8 cellular contexts compared by ENCODE assay signal in genomic region chr2:215435809-215436704, GRCh38. TPM values are rescaled to one million over a fixed set of nuclear protein-coding genes. Genes with fewer than 3 reads are reported as not detected.
A peak's percentile ranks its signal among the peaks of the same experiment; 100 is the strongest.
DNase-seq lines count a peak whose midpoint lies in the region; ATAC-seq and TF ChIP-seq lines count a peak whose summit lies in the region.

Gene FN1, minus strand, starts transcription at chr2:215436068. Its CDS starts 266 bp downstream, at chr2:215435802.

- H2AFZ ChIP-seq in parathyroid adenoma = peak within 1 kb of the TSS; percentile 67

- DNase-seq in HK-2 (ENCODE audit: unreplicated experiment) (peak; percentile 95), SK-N-MC (ENCODE audit: low read depth, low spot score) (no peak), adrenal gland (peak; percentile 64 to 85 (median 76)), cardiac septum (ENCODE audit: low spot score) (peak; percentile 93), tibial artery (peak; percentile 95 to 98)

- H3K79me2 ChIP-seq in parathyroid adenoma = no peaks in the 10 kb centered on the region

- H3K9me3 ChIP-seq in SK-N-MC (ENCODE audit: low read depth, low read length) = no peaks in the 10 kb centered on the region
- no peaks in the 10 kb centered on the region for H3K9me3 ChIP-seq in adrenal gland (replicated peaks in 1 of 3)
- H3K9me3 ChIP-seq in parathyroid adenoma (ENCODE audit: control insufficient read depth, low read length) = no peaks in the 10 kb centered on the region
- no peaks in the 10 kb centered on the region for H3K9me3 ChIP-seq in tibial artery

- ATAC-seq in GM19438 (IDR thresholded peaks at IDR 0.05; ENCODE audit: low read depth, unreplicated experiment) = peak; percentile 73

- peak within 1 kb of the TSS; percentile 82 for H3K4me3 ChIP-seq in SK-N-MC
- peak within 1 kb of the TSS in 2 of 4 donors; percentile 14 to 58 for H3K4me3 ChIP-seq in adrenal gland
- peak within 1 kb of the TSS; percentile 50 for H3K4me3 ChIP-seq in parathyroid adenoma (ENCODE audit: low read depth, low read length)
- H3K4me3 ChIP-seq in tibial artery = peak within 1 kb of the TSS; percentile 80 to 89

- peak within 1 kb of the TSS; percentile 68 for H3K4me2 ChIP-seq in parathyroid adenoma (ENCODE audit: low read length)

- H3K4me1 ChIP-seq in adrenal gland (replicated peaks in 1 of 2) (peaks cover 7 to 17% of the 10 kb centered on the region in 2 donors), parathyroid adenoma (no peaks in the 10 kb centered on the region), tibial artery (peaks cover 0 to 55% (median 12%) of the 10 kb centered on the region in 4 donors)

- no peak for TF ChIP-seq CTCF in C4-2B (conservative IDR thresholded peaks at IDR 0.05)
- TF ChIP-seq CTCF in adrenal gland (IDR thresholded peaks at IDR 0.05) = no peak
- no peak for TF ChIP-seq CTCF in parathyroid adenoma (IDR thresholded peaks at IDR 0.05)
- TF ChIP-seq CTCF in tibial artery (IDR thresholded peaks at IDR 0.05) = no peak

- H3K9ac ChIP-seq in SK-N-MC (ENCODE audit: insufficient read length) (peak within 1 kb of the TSS; percentile 90), parathyroid adenoma (no peak within 1 kb of the TSS)

- H3K36me3 ChIP-seq in SK-N-MC (ENCODE audit: insufficient read depth, low read length) = peaks cover 21% of the 10 kb centered on the region
- no peaks in the 10 kb centered on the region for H3K36me3 ChIP-seq in adrenal gland (replicated peaks in 1 of 2)
- H3K36me3 ChIP-seq in parathyroid adenoma (ENCODE audit: control insufficient read depth, insufficient read depth, low read length) = no peaks in the 10 kb centered on the region
- peaks cover 0 to 5% (median 3%) of the 10 kb centered on the region in 3 donors for H3K36me3 ChIP-seq in tibial artery

- TF ChIP-seq POLR2A in adrenal gland (IDR thresholded peaks at IDR 0.05) = peak in 1 of 2 donors; percentile 7

- H3K27me3 ChIP-seq in adrenal gland = peaks cover 26% of the 10 kb centered on the region
- no peaks in the 10 kb centered on the region for H3K27me3 ChIP-seq in parathyroid adenoma (ENCODE audit: control insufficient read depth, insufficient read depth, low read length)
- H3K27me3 ChIP-seq in tibial artery = no peaks in the 10 kb centered on the region

- intact Hi-C loops in adrenal gland (cut with DNase I) = no loop called here
- intact Hi-C loops in cardiac septum (cut with DNase I) = no loop called here
- intact Hi-C loops in tibial artery (cut with DNase I; ENCODE audit: low total_unique reads) = no loop called here

- WGBS in adrenal gland, 4 donors = 0 to 2% (median 1%) methylated on average over 36 to 56 of the region's 59 CpGs

- H3K27ac ChIP-seq in C4-2B = peak within 1 kb of the TSS; percentile 57
- H3K27ac ChIP-seq in SK-N-MC = peak within 1 kb of the TSS; percentile 65
- peak within 1 kb of the TSS in 3 of 5 donors; percentile 50 to 73 (median 72) for H3K27ac ChIP-seq in adrenal gland
- peak within 1 kb of the TSS; percentile 26 for H3K27ac ChIP-seq in parathyroid adenoma
- H3K27ac ChIP-seq in tibial artery = peak within 1 kb of the TSS; percentile 85 to 98

RNA-seq across cellular contexts. Expression of gene FN1, which starts in this region (rescaled TPM):
- total RNA-seq in adrenal gland = 100 to 1,000 TPM in 5 of 8 donors, 10 to 100 TPM in 3; 44.6 to 322 (median 154) TPM
- polyA plus RNA-seq in adrenal gland = 100 to 1,000 TPM in 1 of 3 donors, 10 to 100 TPM in 2; 68.1 to 133 (median 69.9) TPM
- total RNA-seq in cardiac septum = 339 TPM

Comparison
In these comparisons a context has a peak if more than half of its experiments do, and no peak if none do; other contexts are left out.
1. H3K27ac ChIP-seq: peak in every context shown above with its lines; median percentile 92 in tibial artery; 72 in adrenal gland; 65 in SK-N-MC; 57 in C4-2B; 26 in parathyroid adenoma.